ENCODE assay signal across 19 cellular contexts in the genomic region with DNA sequence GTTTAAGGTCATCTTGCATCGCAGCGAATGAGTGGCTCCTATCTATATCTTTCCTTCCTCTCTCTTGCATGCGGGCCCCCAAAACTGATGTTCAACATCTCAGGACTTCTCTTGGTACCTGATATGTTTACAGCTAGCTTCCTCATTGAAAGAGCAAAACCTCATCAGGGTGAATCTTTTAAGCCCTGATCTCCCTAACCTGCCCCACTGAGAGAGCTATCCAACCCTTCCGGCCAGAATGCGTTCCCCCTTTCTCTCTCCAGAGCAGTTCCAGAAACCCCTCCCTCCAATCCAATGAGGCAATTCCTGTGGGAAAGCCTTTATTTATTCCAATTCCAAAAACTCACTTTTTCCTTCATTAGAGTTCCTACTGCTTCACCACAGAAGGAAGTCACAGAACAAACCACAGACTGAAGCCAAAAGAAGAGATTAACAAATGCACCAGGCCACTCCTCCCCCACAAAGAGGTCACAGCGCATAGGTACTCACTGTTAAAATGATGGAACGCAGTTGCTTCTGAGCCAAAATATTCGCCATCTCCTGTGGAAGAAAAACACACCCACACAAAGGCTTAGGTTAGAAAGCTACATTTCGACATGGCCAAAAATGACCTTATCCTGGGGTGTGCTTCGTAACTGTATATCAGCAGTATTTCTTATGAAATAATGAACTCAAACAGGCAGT.
DNase-seq lines count a peak whose midpoint lies in the region; ATAC-seq and TF ChIP-seq lines count a peak whose summit lies in the region.
"Had no signal": no experiment of that assay in that cellular context is flagged by ENCODE, and none has a peak within 500 bp of the region (broad histone marks: within the 10 kb centered on the region; RNA-seq: fewer than 3 reads in every experiment).

No MANE protein-coding gene starts in this region.

- H3K4me3 ChIP-seq in mammary epithelial cell (replicated peaks in 1 of 3; ENCODE audit: insufficient read depth in 1 of 3, low read depth in 2 of 3, low read length in 3 of 3) (no peak overlapping the region), hepatocyte (no peak overlapping the region), uterus (no peak overlapping the region)
- H3K4me3 ChIP-seq: coronary artery, Peyer's patch, thoracic aorta had no signal

- H3K27ac ChIP-seq in mammary epithelial cell (ENCODE audit: insufficient read depth, low read depth, low read length), result no peak overlapping the region
- H3K27ac ChIP-seq in hepatocyte, result peak overlapping the region; percentile 56
- peak overlapping the region in 1 of 2 donors; percentile 26 for H3K27ac ChIP-seq in uterus
- H3K27ac ChIP-seq: coronary artery, Peyer's patch, thoracic aorta had no signal

- H3K4me1 Mint-ChIP-seq in MCF 10A (ENCODE audit: insufficient read depth, unreplicated experiment), result peaks cover 6% of the 10 kb centered on the region

- H3K4me2 ChIP-seq in mammary epithelial cell (ENCODE audit: insufficient read depth, low read depth, low read length) (no peak overlapping the region), hepatocyte (no peak overlapping the region)

- no peaks in the 10 kb centered on the region for H3K36me3 ChIP-seq in mammary epithelial cell (ENCODE audit: insufficient read depth, low read length)
- H3K36me3 ChIP-seq in hepatocyte (replicated peaks; ENCODE audit: insufficient read depth, low read depth), result no peaks in the 10 kb centered on the region
- no peaks in the 10 kb centered on the region for H3K36me3 ChIP-seq in uterus
- H3K36me3 ChIP-seq: Peyer's patch, thoracic aorta had no signal

- intact Hi-C loops in MCF 10A (cut with micrococcal nuclease) (no loop called here), mammary epithelial cell (cut with micrococcal nuclease) (no loop called here), uterus (cut with DNase I; ENCODE audit: low total_unique reads) (no loop called here)

- H3K9ac ChIP-seq in mammary epithelial cell (ENCODE audit: insufficient read depth, low read length), result no peak overlapping the region

- no peaks in the 10 kb centered on the region for H3K27me3 Mint-ChIP-seq in MCF 10A (ENCODE audit: insufficient read depth, unreplicated experiment)
- H3K27me3 Mint-ChIP-seq: naive B cell had no signal

- in situ Hi-C loops in mammary epithelial cell (cut with MboI; ENCODE audit: low sequenced_read_pairs in 2 of 2), result loop anchor here in 1 of 2 donors (25.0 kb wide), 1 partner anchor 1229 kb away; no protein-coding TSS in a partner anchor

- dilution Hi-C loops in mammary epithelial cell (cut with HindIII; ENCODE audit: low sequenced_read_pairs), result loop anchor here (25.0 kb wide), 1 partner anchor 596 kb away; no protein-coding TSS in a partner anchor

- no peak overlapping the region for H3K4me3 Mint-ChIP-seq in MCF 10A (ENCODE audit: unreplicated experiment)
- H3K4me3 Mint-ChIP-seq: naive B cell had no signal

- TF ChIP-seq CTCF in MCF 10A (IDR thresholded peaks at IDR 0.05; ENCODE audit: unreplicated experiment) (no peak), mammary epithelial cell (conservative IDR thresholded peaks at IDR 0.05 in 1 of 2, IDR thresholded peaks at IDR 0.05 in 1 of 2; ENCODE audit: extremely low read depth in 1 of 2, insufficient read depth in 1 of 2, low read depth in 1 of 2, low read length in 2 of 2) (no peak), hepatocyte (IDR thresholded peaks at IDR 0.05; ENCODE audit: poor library complexity) (no peak), uterus (IDR thresholded peaks at IDR 0.05) (no peak)

- CTCF ChIA-PET in MCF 10A (lab: Yijun Ruan, JAX) (interaction anchor here (0.5 to 1.8 kb wide), 6 partner anchors 15 to 1167 kb away, joined by 3 to 6 read pairs (median 4); no protein-coding TSS in a partner anchor), mammary epithelial cell (lab: Charles Lee; ENCODE audit: low non-redundant PET) (interaction anchor here (0.6 kb wide), 1 partner anchor 742 kb away, joined by 4 read pairs; no protein-coding TSS in a partner anchor)

- POLR2A ChIA-PET in MCF 10A (lab: Yijun Ruan, JAX), result interaction anchor here (0.7 kb wide), 2 partner anchors 12 to 308 kb away, joined by 3 read pairs; no protein-coding TSS in a partner anchor

- H4K20me1 ChIP-seq in mammary epithelial cell (ENCODE audit: insufficient read depth, low read length) (no peaks in the 10 kb centered on the region), hepatocyte (ENCODE audit: insufficient read depth, poor library complexity, severe bottlenecking) (no peaks in the 10 kb centered on the region)

- H3K9me2 ChIP-seq in hepatocyte (replicated peaks; ENCODE audit: insufficient read depth), result no peaks in the 10 kb centered on the region

- no peak overlapping the region for H3K27ac Mint-ChIP-seq in MCF 10A (ENCODE audit: low read depth, unreplicated experiment)

- DNase-seq in MCF 10A (ENCODE audit: unreplicated experiment), result peak; percentile 53
- DNase-seq in mammary epithelial cell, result no peak
- peak; percentile 65 for DNase-seq in astrocyte of the hippocampus (ENCODE audit: low read depth, low spot score)
- no peak for DNase-seq in hepatocyte (ENCODE audit: low spot score)
- peak; percentile 61 to 67 for DNase-seq in uterus
- DNase-seq in NCI-H82 treated with DMSO at 0.1 percent for 48 hours (lab: John Stamatoyannopoulos, UW; ENCODE audit: unreplicated experiment), result no peak
- DNase-seq: activated CD4-positive, alpha-beta T cell treated with anti-CD3 and anti-CD28 coated beads for 1 hour; amygdala; erythroblast; hypothalamus; naive B cell; NCI-H748 treated with DMSO at 0.1 percent for 48 hours; Peyer's patch; retina; stimulated activated CD4-positive, alpha-beta T cell treated with anti-CD3 and anti-CD28 coated beads, Interleukin-1b, Interleukin-23, amount 100 ng/mL, for 48 hours had no signal

- H3K4me1 ChIP-seq in mammary epithelial cell (ENCODE audit: insufficient read depth, low read length), result no peaks in the 10 kb centered on the region
- H3K4me1 ChIP-seq in hepatocyte (ENCODE audit: insufficient read depth), result peaks cover 14% of the 10 kb centered on the region
- no peaks in the 10 kb centered on the region for H3K4me1 ChIP-seq in uterus
- H3K4me1 ChIP-seq: Peyer's patch had no signal

- no peaks in the 10 kb centered on the region for H3K36me3 Mint-ChIP-seq in MCF 10A (ENCODE audit: insufficient read depth, unreplicated experiment)

- H3K27me3 ChIP-seq in mammary epithelial cell (ENCODE audit: insufficient read depth, low read length), result peaks cover 2% of the 10 kb centered on the region
- no peaks in the 10 kb centered on the region for H3K27me3 ChIP-seq in hepatocyte
- no peaks in the 10 kb centered on the region for H3K27me3 ChIP-seq in uterus
- H3K27me3 ChIP-seq: Peyer's patch had no signal

- no TSS peak for BruUV-seq in MCF 10A (replicated peaks; lab: Mats Ljungman, UMichigan)
- BruUV-seq in mammary epithelial cell (replicated peaks; lab: Mats Ljungman, UMichigan), result no TSS peak

- H2AFZ ChIP-seq in mammary epithelial cell (ENCODE audit: low read depth, low read length), result no peak overlapping the region
- no peak overlapping the region for H2AFZ ChIP-seq in hepatocyte

- ATAC-seq in HG03565 (IDR thresholded peaks at IDR 0.05; ENCODE audit: unreplicated experiment), result no peak
- ATAC-seq in HG02973 (IDR thresholded peaks at IDR 0.05; ENCODE audit: unreplicated experiment), result no peak

- no peak for TF ChIP-seq POLR2A in uterus (IDR thresholded peaks at IDR 0.05)

- 29% methylated on average over 7 of the region's 10 CpGs for WGBS in mammary epithelial cell (ENCODE audit: low coverage, missing lambda C conversion rate)
- 84% methylated on average over 10 of the region's 10 CpGs for WGBS in hepatocyte (ENCODE audit: low lambda C conversion rate, missing lambda C conversion rate)

- H3K79me2 ChIP-seq in mammary epithelial cell (ENCODE audit: insufficient read depth, low read length) (no peaks in the 10 kb centered on the region), hepatocyte (no peaks in the 10 kb centered on the region)

- H3K9me3 ChIP-seq in mammary epithelial cell (replicated peaks; ENCODE audit: insufficient read depth, low read length) (no peaks in the 10 kb centered on the region), hepatocyte (ENCODE audit: low read depth) (no peaks in the 10 kb centered on the region), uterus (no peaks in the 10 kb centered on the region)
- H3K9me3 ChIP-seq: Peyer's patch, thoracic aorta had no signal

- no peaks in the 10 kb centered on the region for H3K9me3 Mint-ChIP-seq in MCF 10A (ENCODE audit: unreplicated experiment)
- H3K9me3 Mint-ChIP-seq: naive B cell had no signal

Comparison
In these comparisons a context has a peak if more than half of its experiments do, and no peak if none do; other contexts are left out.
1. DNase-seq: peak in MCF 10A (single experiment), astrocyte of the hippocampus (single experiment) and uterus (2 of 2); none in mammary epithelial cell (single experiment), hepatocyte (single experiment) and NCI-H82 treated with DMSO at 0.1 percent for 48 hours (single experiment).